21 cellular contexts compared by ENCODE assay signal in genomic region chr10:61447127-61447526, GRCh38. TPM values are rescaled to one million over a fixed set of nuclear protein-coding genes. Genes with fewer than 3 reads are reported as not detected.
"Had no signal": no experiment of that assay in that cellular context is flagged by ENCODE, and none has a peak within 500 bp of the region (broad histone marks: within the 10 kb centered on the region; RNA-seq: fewer than 3 reads in every experiment).

No MANE protein-coding gene starts in this region.

- H3K27me3 ChIP-seq: right lobe of liver had no signal

- H3K4me1 ChIP-seq: gastrocnemius medialis, right lobe of liver had no signal

- H3K27ac ChIP-seq: gastrocnemius medialis, right lobe of liver, skin epidermis, tibial artery, VCaP had no signal

- ATAC-seq: activated CD4-positive, CD25-positive, alpha-beta regulatory T cell treated with anti-CD3 and anti-CD28 coated beads, Interleukin-2, amount 50 U/mL, for 24 hours; activated CD8-positive, alpha-beta T cell treated with anti-CD3 and anti-CD28 coated beads, Interleukin-2, amount 10 ng/mL, durations not matched to agents 7 days and 5 days; activated naive CD8-positive, alpha-beta T cell treated with anti-CD3 and anti-CD28 coated beads, Interleukin-2, amount 50 U/mL, for 24 hours; effector memory CD8-positive, alpha-beta T cell; esophagus mucosa; gastrocnemius medialis; right lobe of liver had no signal

- H3K9me3 ChIP-seq: gastrocnemius medialis, right lobe of liver, tibial artery had no signal

- DNase-seq: activated CD4-positive, alpha-beta T cell treated with anti-CD3 and anti-CD28 coated beads, Interleukin-2, amount 50 U/mL, for 1 hour; activated CD8-positive, alpha-beta T cell treated with anti-CD3 and anti-CD28 coated beads, Interleukin-2, amount 10 ng/mL, durations not matched to agents 7 days and 5 days; activated gamma-delta T cell; activated naive CD4-positive, alpha-beta T cell treated with anti-CD3 and anti-CD28 coated beads, Interleukin-2, amount 50 U/mL, for 16 hours; activated naive CD8-positive, alpha-beta T cell treated with anti-CD3 and anti-CD28 coated beads, Interleukin-2, amount 50 U/mL, for 24 hours; anterior cingulate cortex; central memory CD4-positive, alpha-beta T cell; dorsolateral prefrontal cortex; effector memory CD8-positive, alpha-beta T cell; gastrocnemius medialis; hippocampal formation; right lobe of liver; stimulated activated CD4-positive, alpha-beta T cell treated with anti-CD3 and anti-CD28 coated beads, Interleukin-1b, Interleukin-23, amount 100 ng/mL, for 48 hours; substantia nigra; tibial artery had no signal

- H3K4me3 ChIP-seq: dorsolateral prefrontal cortex, gastrocnemius medialis, right lobe of liver, skin epidermis, tibial artery had no signal

- H3K36me3 ChIP-seq: gastrocnemius medialis, right lobe of liver, tibial artery had no signal

RNA-seq across cellular contexts. Expression of gene TMEM26, which starts 6.1 kb away (rescaled TPM):
- total RNA-seq: activated CD8-positive, alpha-beta T cell treated with anti-CD3 and anti-CD28 coated beads, Interleukin-2, amount 10 ng/mL, durations not matched to agents 7 days and 5 days; activated T-helper 1 cell treated with anti-CD3 and anti-CD28 coated beads, Interleukin-12 subunit alpha, Interleukin-12 subunit beta, Interleukin-2, Interleukin-4 antibody, amounts not matched to agents 30 ng/mL and 10 ng/mL and 1 ng/mL, durations not matched to agents 14 hours and 24 hours and 36 hours; mononuclear cell had no signal
